Comparison of ENCODE assay signal across 2 cellular contexts in genomic region chr3:31174055-31174454, GRCh38.
A peak's percentile ranks its signal among the peaks of the same experiment; 100 is the strongest.
TF ChIP-seq lines count a peak whose summit lies in the region.

No MANE protein-coding gene starts in this region.

TF ChIP-seq in liver, 16 proteins besides CTCF, POLR2A, EP300 and RAD21 (continued from another document):
- TF ChIP-seq REST (IDR thresholded peaks at IDR 0.05) (peak; percentile 23), YY1 (IDR thresholded peaks at IDR 0.05) (peak; percentile 58), MAX (IDR thresholded peaks at IDR 0.05) (no peak), FOXA1 (IDR thresholded peaks at IDR 0.05) (peak; percentile 56)

TF ChIP-seq in HepG2, 621 proteins besides CTCF, POLR2A, EP300 and RAD21 (continued from another document):
- no peak for TF ChIP-seq ZNF616 (CRISPR knock-in tag; IDR thresholded peaks at IDR 0.05; ENCODE audit: low read depth)
- no peak for TF ChIP-seq ZNF20 (CRISPR knock-in tag; IDR thresholded peaks at IDR 0.05)
